Comparison of ENCODE assay signal across 11 cellular contexts in genomic region chrX:40866878-40867277, GRCh38.
DNase-seq lines count a peak whose midpoint lies in the region; TF ChIP-seq lines count a peak whose summit lies in the region.
"Had no signal": no experiment of that assay in that cellular context is flagged by ENCODE, and none has a peak within 500 bp of the region (broad histone marks: within the 10 kb centered on the region; RNA-seq: fewer than 3 reads in every experiment).

No MANE protein-coding gene starts in this region.

- no peak for TF ChIP-seq CTCF in epithelial cell of proximal tubule (conservative IDR thresholded peaks at IDR 0.05; ENCODE audit: low read depth, low read length)
- no peak for TF ChIP-seq CTCF in ascending aorta (IDR thresholded peaks at IDR 0.05)

- WGBS in thymus, result 90% methylated on average over 2 of the region's 2 CpGs

- H3K27me3 ChIP-seq in thymus (ENCODE audit: control insufficient read depth, insufficient read depth) (no peaks in the 10 kb centered on the region), ascending aorta (no peaks in the 10 kb centered on the region)

- DNase-seq in NCI-H226 (peak; percentile 22), epithelial cell of proximal tubule (ENCODE audit: low read depth) (peak; percentile 36), lung microvascular endothelial cell (ENCODE audit: low read depth in 2 of 2) (peak; percentile 12 to 14), activated gamma-delta T cell treated with Interleukin-2 at 50 U/mL for 16 hours (no peak), ascending aorta (ENCODE audit: low spot score in 2 of 2) (no peak)
- no peak for DNase-seq in stimulated activated CD8-positive, alpha-beta memory T cell treated with anti-CD3 and anti-CD28 coated beads, Interleukin-4, amount 100 ng/mL, for 48 hours
- DNase-seq: activated CD8-positive, alpha-beta T cell treated with anti-CD3 and anti-CD28 coated beads for 36 hours; COR-L47; NCI-H187 had no signal

- H3K36me3 ChIP-seq in thymus (ENCODE audit: control insufficient read depth, insufficient read depth) (no peaks in the 10 kb centered on the region), ascending aorta (no peaks in the 10 kb centered on the region)

- no peaks in the 10 kb centered on the region for H3K9me3 ChIP-seq in thymus (ENCODE audit: control insufficient read depth)
- peaks cover 0 to 5% of the 10 kb centered on the region in 2 donors for H3K9me3 ChIP-seq in ascending aorta

- H3K27ac ChIP-seq in thymus (ENCODE audit: low read depth), result peak overlapping the region; percentile 5
- no peak overlapping the region for H3K27ac ChIP-seq in ascending aorta
- H3K27ac ChIP-seq: skin epidermis had no signal

- intact Hi-C loops in ascending aorta (cut with DNase I), result no loop called here

- H3K4me3 ChIP-seq in epithelial cell of proximal tubule (ENCODE audit: low read depth, low read length) (no peak overlapping the region), thymus (ENCODE audit: low read length) (no peak overlapping the region), ascending aorta (no peak overlapping the region)
- H3K4me3 ChIP-seq: skin epidermis had no signal

- H3K4me1 ChIP-seq in thymus (ENCODE audit: control insufficient read depth, insufficient read depth, low read length) (no peaks in the 10 kb centered on the region), ascending aorta (no peaks in the 10 kb centered on the region)

Comparison
In these comparisons a context has a peak if more than half of its experiments do, and no peak if none do; other contexts are left out.
1. DNase-seq: peak in NCI-H226 (single experiment), epithelial cell of proximal tubule (single experiment) and lung microvascular endothelial cell (2 of 2); none in activated gamma-delta T cell treated with Interleukin-2 at 50 U/mL for 16 hours (single experiment), ascending aorta (0 of 2) and stimulated activated CD8-positive, alpha-beta memory T cell treated with anti-CD3 and anti-CD28 coated beads, Interleukin-4, amount 100 ng/mL, for 48 hours (single experiment).